1 cellular context compared by ENCODE assay signal in the genomic region with DNA sequence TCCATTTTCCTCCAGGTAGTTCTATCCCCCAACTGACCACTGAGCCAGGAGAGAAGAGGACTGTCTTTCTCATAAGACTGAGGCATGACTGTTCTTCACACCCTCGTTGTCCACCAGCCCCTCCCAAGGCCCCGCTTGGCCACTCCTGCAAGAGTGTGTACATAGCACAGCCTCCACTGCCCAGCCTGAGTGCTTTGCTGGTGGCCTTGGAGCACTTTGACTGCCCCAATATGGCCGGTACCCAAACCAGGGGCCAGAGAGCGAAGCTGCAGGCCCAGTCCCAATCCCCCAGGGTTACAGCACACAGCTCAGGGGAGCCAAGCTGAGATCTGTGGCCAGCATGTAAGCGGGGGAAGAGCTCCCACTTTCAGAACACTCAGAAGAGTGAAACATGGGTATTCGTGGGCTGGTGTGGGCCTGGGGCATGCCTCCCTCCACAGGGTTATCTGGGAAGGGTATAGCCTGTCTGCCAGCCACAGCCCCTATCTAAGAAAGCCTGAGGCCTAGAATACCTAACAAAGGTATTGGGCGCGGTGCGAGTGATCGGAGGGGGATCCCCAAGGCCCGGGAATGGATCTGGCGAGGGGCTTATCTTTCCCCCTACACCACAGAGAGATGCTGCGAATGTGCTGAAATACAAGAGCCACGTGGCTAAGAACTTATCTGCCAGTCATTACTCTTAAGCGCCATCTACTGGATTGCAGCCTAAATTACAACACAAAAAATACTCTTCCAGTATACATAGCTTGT.
A peak's percentile ranks its signal among the peaks of the same experiment; 100 is the strongest.
TF ChIP-seq lines count a peak whose summit lies in the region.

No MANE protein-coding gene starts in this region.

TF ChIP-seq in H1, 55 proteins besides CTCF, POLR2A, EP300 and RAD21 (continued from another document):
- TF ChIP-seq BCL11A (IDR thresholded peaks at IDR 0.05; ENCODE audit: low read depth in 2 of 2, low read length in 2 of 2) (no peak), CBX8 (IDR thresholded peaks at IDR 0.05; ENCODE audit: borderline replicate concordance, low read depth, low read length) (no peak), YY1 (IDR thresholded peaks at IDR 0.05; ENCODE audit: low read depth, low read length) (0 out of 2 replicates have a peak, but pooled peaks have one; percentile 39), BRCA1 (IDR thresholded peaks at IDR 0.05; ENCODE audit: low read depth, low read length) (no peak), CBX5 (IDR thresholded peaks at IDR 0.05; ENCODE audit: low read depth, low read length) (no peak), CHD2 (IDR thresholded peaks at IDR 0.05; ENCODE audit: low read length) (no peak), SIN3A (conservative IDR thresholded peaks at IDR 0.05 in 1 of 2, IDR thresholded peaks at IDR 0.05 in 1 of 2; ENCODE audit: low read depth in 1 of 2, low read length in 2 of 2) (no peak), NRF1 (IDR thresholded peaks at IDR 0.05; ENCODE audit: low read depth, low read length) (no peak), MAFK (IDR thresholded peaks at IDR 0.05; ENCODE audit: low read depth, low read length) (peak; percentile 76), SP2 (IDR thresholded peaks at IDR 0.05; ENCODE audit: low read length) (no peak), SIX5 (IDR thresholded peaks at IDR 0.05; ENCODE audit: low read depth, low read length) (no peak), TAF7 (optimal IDR thresholded peaks at IDR 0.05; ENCODE audit: borderline replicate concordance, low read depth, low read length) (no peak), TAF1 (IDR thresholded peaks at IDR 0.05; ENCODE audit: low read depth, low read length) (no peak), TBP (IDR thresholded peaks at IDR 0.05; ENCODE audit: low read depth, low read length) (no peak), TEAD4 (IDR thresholded peaks at IDR 0.05; ENCODE audit: low read depth, low read length) (0 out of 2 replicates have a peak, but pooled peaks have one; percentile 10), RFX5 (IDR thresholded peaks at IDR 0.05; ENCODE audit: borderline replicate concordance, low read depth, low read length) (no peak), RBBP5 (IDR thresholded peaks at IDR 0.05; ENCODE audit: borderline replicate concordance, low read depth, low read length) (no peak), SP4 (IDR thresholded peaks at IDR 0.05; ENCODE audit: low read length) (no peak), RNF2 (IDR thresholded peaks at IDR 0.05; ENCODE audit: borderline replicate concordance, low read depth, low read length, missing control alignments, poor library complexity, severe bottlenecking) (no peak), HDAC2 (IDR thresholded peaks at IDR 0.05; ENCODE audit: borderline replicate concordance in 1 of 2, low read depth in 2 of 2, low read length in 2 of 2) (no peak), SP1 (IDR thresholded peaks at IDR 0.05; ENCODE audit: low read depth, low read length) (0 out of 2 replicates have a peak, but pooled peaks have one; percentile 28), HDAC6 (IDR thresholded peaks at IDR 0.05; ENCODE audit: low read depth, low read length) (no peak), KDM1A (IDR thresholded peaks at IDR 0.05; ENCODE audit: borderline replicate concordance, low read length) (no peak), TCF12 (IDR thresholded peaks at IDR 0.05; ENCODE audit: low read depth, low read length) (0 out of 2 replicates have a peak, but pooled peaks have one; percentile 19)
- TF ChIP-seq, protein P1, sequence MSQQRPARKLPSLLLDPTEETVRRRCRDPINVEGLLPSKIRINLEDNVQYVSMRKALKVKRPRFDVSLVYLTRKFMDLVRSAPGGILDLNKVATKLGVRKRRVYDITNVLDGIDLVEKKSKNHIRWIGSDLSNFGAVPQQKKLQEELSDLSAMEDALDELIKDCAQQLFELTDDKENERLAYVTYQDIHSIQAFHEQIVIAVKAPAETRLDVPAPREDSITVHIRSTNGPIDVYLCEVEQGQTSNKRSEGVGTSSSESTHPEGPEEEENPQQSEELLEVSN (IDR thresholded peaks at IDR 0.05) = peak; percentile 85
- TF ChIP-seq, protein P2, sequence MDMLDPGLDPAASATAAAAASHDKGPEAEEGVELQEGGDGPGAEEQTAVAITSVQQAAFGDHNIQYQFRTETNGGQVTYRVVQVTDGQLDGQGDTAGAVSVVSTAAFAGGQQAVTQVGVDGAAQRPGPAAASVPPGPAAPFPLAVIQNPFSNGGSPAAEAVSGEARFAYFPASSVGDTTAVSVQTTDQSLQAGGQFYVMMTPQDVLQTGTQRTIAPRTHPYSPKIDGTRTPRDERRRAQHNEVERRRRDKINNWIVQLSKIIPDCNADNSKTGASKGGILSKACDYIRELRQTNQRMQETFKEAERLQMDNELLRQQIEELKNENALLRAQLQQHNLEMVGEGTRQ (IDR thresholded peaks at IDR 0.05; ENCODE audit: low read length) = peak; percentile 55; the same call in 1 of the 2 replicates
- TF ChIP-seq, protein P3, sequence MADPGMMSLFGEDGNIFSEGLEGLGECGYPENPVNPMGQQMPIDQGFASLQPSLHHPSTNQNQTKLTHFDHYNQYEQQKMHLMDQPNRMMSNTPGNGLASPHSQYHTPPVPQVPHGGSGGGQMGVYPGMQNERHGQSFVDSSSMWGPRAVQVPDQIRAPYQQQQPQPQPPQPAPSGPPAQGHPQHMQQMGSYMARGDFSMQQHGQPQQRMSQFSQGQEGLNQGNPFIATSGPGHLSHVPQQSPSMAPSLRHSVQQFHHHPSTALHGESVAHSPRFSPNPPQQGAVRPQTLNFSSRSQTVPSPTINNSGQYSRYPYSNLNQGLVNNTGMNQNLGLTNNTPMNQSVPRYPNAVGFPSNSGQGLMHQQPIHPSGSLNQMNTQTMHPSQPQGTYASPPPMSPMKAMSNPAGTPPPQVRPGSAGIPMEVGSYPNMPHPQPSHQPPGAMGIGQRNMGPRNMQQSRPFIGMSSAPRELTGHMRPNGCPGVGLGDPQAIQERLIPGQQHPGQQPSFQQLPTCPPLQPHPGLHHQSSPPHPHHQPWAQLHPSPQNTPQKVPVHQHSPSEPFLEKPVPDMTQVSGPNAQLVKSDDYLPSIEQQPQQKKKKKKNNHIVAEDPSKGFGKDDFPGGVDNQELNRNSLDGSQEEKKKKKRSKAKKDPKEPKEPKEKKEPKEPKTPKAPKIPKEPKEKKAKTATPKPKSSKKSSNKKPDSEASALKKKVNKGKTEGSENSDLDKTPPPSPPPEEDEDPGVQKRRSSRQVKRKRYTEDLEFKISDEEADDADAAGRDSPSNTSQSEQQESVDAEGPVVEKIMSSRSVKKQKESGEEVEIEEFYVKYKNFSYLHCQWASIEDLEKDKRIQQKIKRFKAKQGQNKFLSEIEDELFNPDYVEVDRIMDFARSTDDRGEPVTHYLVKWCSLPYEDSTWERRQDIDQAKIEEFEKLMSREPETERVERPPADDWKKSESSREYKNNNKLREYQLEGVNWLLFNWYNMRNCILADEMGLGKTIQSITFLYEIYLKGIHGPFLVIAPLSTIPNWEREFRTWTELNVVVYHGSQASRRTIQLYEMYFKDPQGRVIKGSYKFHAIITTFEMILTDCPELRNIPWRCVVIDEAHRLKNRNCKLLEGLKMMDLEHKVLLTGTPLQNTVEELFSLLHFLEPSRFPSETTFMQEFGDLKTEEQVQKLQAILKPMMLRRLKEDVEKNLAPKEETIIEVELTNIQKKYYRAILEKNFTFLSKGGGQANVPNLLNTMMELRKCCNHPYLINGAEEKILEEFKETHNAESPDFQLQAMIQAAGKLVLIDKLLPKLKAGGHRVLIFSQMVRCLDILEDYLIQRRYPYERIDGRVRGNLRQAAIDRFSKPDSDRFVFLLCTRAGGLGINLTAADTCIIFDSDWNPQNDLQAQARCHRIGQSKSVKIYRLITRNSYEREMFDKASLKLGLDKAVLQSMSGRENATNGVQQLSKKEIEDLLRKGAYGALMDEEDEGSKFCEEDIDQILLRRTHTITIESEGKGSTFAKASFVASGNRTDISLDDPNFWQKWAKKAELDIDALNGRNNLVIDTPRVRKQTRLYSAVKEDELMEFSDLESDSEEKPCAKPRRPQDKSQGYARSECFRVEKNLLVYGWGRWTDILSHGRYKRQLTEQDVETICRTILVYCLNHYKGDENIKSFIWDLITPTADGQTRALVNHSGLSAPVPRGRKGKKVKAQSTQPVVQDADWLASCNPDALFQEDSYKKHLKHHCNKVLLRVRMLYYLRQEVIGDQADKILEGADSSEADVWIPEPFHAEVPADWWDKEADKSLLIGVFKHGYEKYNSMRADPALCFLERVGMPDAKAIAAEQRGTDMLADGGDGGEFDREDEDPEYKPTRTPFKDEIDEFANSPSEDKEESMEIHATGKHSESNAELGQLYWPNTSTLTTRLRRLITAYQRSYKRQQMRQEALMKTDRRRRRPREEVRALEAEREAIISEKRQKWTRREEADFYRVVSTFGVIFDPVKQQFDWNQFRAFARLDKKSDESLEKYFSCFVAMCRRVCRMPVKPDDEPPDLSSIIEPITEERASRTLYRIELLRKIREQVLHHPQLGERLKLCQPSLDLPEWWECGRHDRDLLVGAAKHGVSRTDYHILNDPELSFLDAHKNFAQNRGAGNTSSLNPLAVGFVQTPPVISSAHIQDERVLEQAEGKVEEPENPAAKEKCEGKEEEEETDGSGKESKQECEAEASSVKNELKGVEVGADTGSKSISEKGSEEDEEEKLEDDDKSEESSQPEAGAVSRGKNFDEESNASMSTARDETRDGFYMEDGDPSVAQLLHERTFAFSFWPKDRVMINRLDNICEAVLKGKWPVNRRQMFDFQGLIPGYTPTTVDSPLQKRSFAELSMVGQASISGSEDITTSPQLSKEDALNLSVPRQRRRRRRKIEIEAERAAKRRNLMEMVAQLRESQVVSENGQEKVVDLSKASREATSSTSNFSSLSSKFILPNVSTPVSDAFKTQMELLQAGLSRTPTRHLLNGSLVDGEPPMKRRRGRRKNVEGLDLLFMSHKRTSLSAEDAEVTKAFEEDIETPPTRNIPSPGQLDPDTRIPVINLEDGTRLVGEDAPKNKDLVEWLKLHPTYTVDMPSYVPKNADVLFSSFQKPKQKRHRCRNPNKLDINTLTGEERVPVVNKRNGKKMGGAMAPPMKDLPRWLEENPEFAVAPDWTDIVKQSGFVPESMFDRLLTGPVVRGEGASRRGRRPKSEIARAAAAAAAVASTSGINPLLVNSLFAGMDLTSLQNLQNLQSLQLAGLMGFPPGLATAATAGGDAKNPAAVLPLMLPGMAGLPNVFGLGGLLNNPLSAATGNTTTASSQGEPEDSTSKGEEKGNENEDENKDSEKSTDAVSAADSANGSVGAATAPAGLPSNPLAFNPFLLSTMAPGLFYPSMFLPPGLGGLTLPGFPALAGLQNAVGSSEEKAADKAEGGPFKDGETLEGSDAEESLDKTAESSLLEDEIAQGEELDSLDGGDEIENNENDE (IDR thresholded peaks at IDR 0.05; ENCODE audit: insufficient replicate concordance, low read length) = no peak
- TF ChIP-seq, protein P4, sequence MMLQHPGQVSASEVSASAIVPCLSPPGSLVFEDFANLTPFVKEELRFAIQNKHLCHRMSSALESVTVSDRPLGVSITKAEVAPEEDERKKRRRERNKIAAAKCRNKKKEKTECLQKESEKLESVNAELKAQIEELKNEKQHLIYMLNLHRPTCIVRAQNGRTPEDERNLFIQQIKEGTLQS (IDR thresholded peaks at IDR 0.05; ENCODE audit: insufficient read depth, low read depth, low read length) = 0 out of 2 replicates have a peak, but pooled peaks have one; percentile 23
- TF ChIP-seq, protein P5, sequence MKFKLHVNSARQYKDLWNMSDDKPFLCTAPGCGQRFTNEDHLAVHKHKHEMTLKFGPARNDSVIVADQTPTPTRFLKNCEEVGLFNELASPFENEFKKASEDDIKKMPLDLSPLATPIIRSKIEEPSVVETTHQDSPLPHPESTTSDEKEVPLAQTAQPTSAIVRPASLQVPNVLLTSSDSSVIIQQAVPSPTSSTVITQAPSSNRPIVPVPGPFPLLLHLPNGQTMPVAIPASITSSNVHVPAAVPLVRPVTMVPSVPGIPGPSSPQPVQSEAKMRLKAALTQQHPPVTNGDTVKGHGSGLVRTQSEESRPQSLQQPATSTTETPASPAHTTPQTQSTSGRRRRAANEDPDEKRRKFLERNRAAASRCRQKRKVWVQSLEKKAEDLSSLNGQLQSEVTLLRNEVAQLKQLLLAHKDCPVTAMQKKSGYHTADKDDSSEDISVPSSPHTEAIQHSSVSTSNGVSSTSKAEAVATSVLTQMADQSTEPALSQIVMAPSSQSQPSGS (IDR thresholded peaks at IDR 0.05; ENCODE audit: low read length) = no peak
